Comparison of ENCODE assay signal across 16 cellular contexts in genomic region chr2:220209751-220210150, GRCh38.
DNase-seq lines count a peak whose midpoint lies in the region; ATAC-seq and TF ChIP-seq lines count a peak whose summit lies in the region.
"Had no signal": no experiment of that assay in that cellular context is flagged by ENCODE, and none has a peak within 500 bp of the region (broad histone marks: within the 10 kb centered on the region; RNA-seq: fewer than 3 reads in every experiment).

No MANE protein-coding gene starts in this region.

- no peaks in the 10 kb centered on the region for H3K36me3 ChIP-seq in neural progenitor cell

- H3K27me3 Mint-ChIP-seq in T-helper 1 cell treated with Interleukin-12 subunit alpha and Interleukin-12 subunit beta and Interleukin-4 antibody, amounts not matched to agents 30 μg/mL and 1 μg/mL, for 36 hours (ENCODE audit: low read depth), result no peaks in the 10 kb centered on the region
- H3K27me3 Mint-ChIP-seq in neural progenitor cell (ENCODE audit: insufficient read depth, low read depth), result peaks cover 2% of the 10 kb centered on the region
- H3K27me3 Mint-ChIP-seq: B cell had no signal

- H3F3A ChIP-seq in neural progenitor cell (ENCODE audit: low read depth), result peaks cover 13% of the 10 kb centered on the region

- no peak overlapping the region for H3K27ac Mint-ChIP-seq in T-helper 1 cell treated with Interleukin-12 subunit alpha and Interleukin-12 subunit beta and Interleukin-4 antibody, amounts not matched to agents 30 μg/mL and 1 μg/mL, for 36 hours
- H3K27ac Mint-ChIP-seq in neural progenitor cell, result no peak overlapping the region
- H3K27ac Mint-ChIP-seq: B cell; CD4-positive, alpha-beta memory T cell had no signal

- H2AFZ ChIP-seq in neural progenitor cell (replicated peaks), result no peak overlapping the region

- peak overlapping the region; percentile 12 for H3K4me3 Mint-ChIP-seq in T-helper 1 cell treated with Interleukin-12 subunit alpha and Interleukin-12 subunit beta and Interleukin-4 antibody, amounts not matched to agents 30 μg/mL and 1 μg/mL, for 36 hours
- H3K4me3 Mint-ChIP-seq in neural progenitor cell, result no peak overlapping the region
- H3K4me3 Mint-ChIP-seq: B cell; CD4-positive, alpha-beta memory T cell had no signal

- H3K4me3 ChIP-seq in neural progenitor cell, result peak overlapping the region; percentile 16

- H3K9me3 ChIP-seq in neural progenitor cell (ENCODE audit: low read depth), result no peaks in the 10 kb centered on the region

- DNase-seq in T-helper 1 cell, result no peak
- DNase-seq in amniotic epithelial cell (ENCODE audit: low read depth), result peak; percentile 49
- peak; percentile 72 for DNase-seq in neural progenitor cell (ENCODE audit: low spot score)
- no peak for DNase-seq in SW480 (ENCODE audit: low spot score)
- DNase-seq: 8988T; C1 segment of cervical spinal cord; CD4-positive, alpha-beta memory T cell; DMS153; DMS79 treated with DMSO at 0.1 percent for 48 hours; GDM1; H7 had no signal

- H3K36me3 Mint-ChIP-seq in T-helper 1 cell treated with Interleukin-12 subunit alpha and Interleukin-12 subunit beta and Interleukin-4 antibody, amounts not matched to agents 30 μg/mL and 1 μg/mL, for 36 hours (ENCODE audit: low read depth), result no peaks in the 10 kb centered on the region
- H3K36me3 Mint-ChIP-seq in neural progenitor cell, result no peaks in the 10 kb centered on the region
- H3K36me3 Mint-ChIP-seq: CD4-positive, alpha-beta memory T cell had no signal

- H3K27ac ChIP-seq in neural progenitor cell, result peak overlapping the region; percentile 65
- H3K27ac ChIP-seq: HL-60 had no signal

- peak overlapping the region; percentile 65 for H3K4me2 ChIP-seq in neural progenitor cell

- H3K9ac ChIP-seq in neural progenitor cell, result no peak overlapping the region

- no peaks in the 10 kb centered on the region for H3K9me3 Mint-ChIP-seq in T-helper 1 cell treated with Interleukin-12 subunit alpha and Interleukin-12 subunit beta and Interleukin-4 antibody, amounts not matched to agents 30 μg/mL and 1 μg/mL, for 36 hours
- H3K9me3 Mint-ChIP-seq in neural progenitor cell, result no peaks in the 10 kb centered on the region

- ATAC-seq in HG02973 (IDR thresholded peaks at IDR 0.05; ENCODE audit: unreplicated experiment), result no peak
- ATAC-seq in GM18858 (IDR thresholded peaks at IDR 0.05; ENCODE audit: unreplicated experiment), result no peak

- H3K79me2 ChIP-seq in neural progenitor cell (ENCODE audit: low read depth), result no peaks in the 10 kb centered on the region

- no peak for TF ChIP-seq CTCF in neural progenitor cell (IDR thresholded peaks at IDR 0.05)

- no peaks in the 10 kb centered on the region for H3K27me3 ChIP-seq in neural progenitor cell

- H3K4me1 Mint-ChIP-seq in T-helper 1 cell treated with Interleukin-12 subunit alpha and Interleukin-12 subunit beta and Interleukin-4 antibody, amounts not matched to agents 30 μg/mL and 1 μg/mL, for 36 hours (ENCODE audit: low read depth), result no peaks in the 10 kb centered on the region
- H3K4me1 Mint-ChIP-seq in neural progenitor cell, result peaks cover 23% of the 10 kb centered on the region
- H3K4me1 Mint-ChIP-seq: B cell; CD4-positive, alpha-beta memory T cell had no signal

- H3K4me1 ChIP-seq in neural progenitor cell, result peaks cover 35% of the 10 kb centered on the region

- no peaks in the 10 kb centered on the region for H4K20me1 ChIP-seq in neural progenitor cell (ENCODE audit: low read depth)

Comparison
In these comparisons a context has a peak if more than half of its experiments do, and no peak if none do; other contexts are left out.
1. DNase-seq: peak in amniotic epithelial cell (single experiment) and neural progenitor cell (single experiment); none in T-helper 1 cell (0 of 5) and SW480 (single experiment).